ENCODE assay signal across 10 cellular contexts in the genomic region with DNA sequence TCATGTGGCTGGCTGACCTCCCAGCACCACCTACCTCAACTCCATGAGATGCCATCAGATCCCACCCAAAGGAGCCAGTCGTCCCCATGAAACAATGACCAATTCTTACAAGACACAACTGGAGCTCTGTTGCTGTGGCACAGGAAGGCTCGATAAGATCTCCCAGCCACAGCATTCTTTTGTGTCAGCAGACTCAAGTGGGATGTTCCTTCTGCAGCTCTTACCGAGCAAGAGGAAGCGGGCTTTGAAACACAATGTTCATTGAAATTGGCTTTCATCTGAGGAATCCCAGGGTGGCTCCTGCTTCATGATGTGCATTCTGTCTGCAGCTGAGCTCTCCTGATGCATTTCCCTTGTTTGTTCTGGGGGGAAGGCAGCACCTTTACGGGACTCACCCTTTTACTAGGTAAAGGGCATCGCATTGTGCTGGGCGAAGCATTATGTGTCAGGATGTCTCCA.
DNase-seq lines count a peak whose midpoint lies in the region; ATAC-seq and TF ChIP-seq lines count a peak whose summit lies in the region.
"Had no signal": no experiment of that assay in that cellular context is flagged by ENCODE, and none has a peak within 500 bp of the region (broad histone marks: within the 10 kb centered on the region; RNA-seq: fewer than 3 reads in every experiment).

No MANE protein-coding gene starts in this region.

- peaks cover 0 to 14% (median 5%) of the 10 kb centered on the region in 6 donors for H3K4me1 ChIP-seq in spleen

- POLR2A ChIA-PET in activated CD8-positive, alpha-beta T cell treated with anti-CD3 and anti-CD28 coated beads for 36 hours (lab: Charles Lee): no interaction called here

- WGBS in spleen, 5 donors: 37 to 43% (median 39%) methylated on average over 7 of the region's 7 CpGs

- no peaks in the 10 kb centered on the region for H3K27me3 ChIP-seq in spleen (replicated peaks in 1 of 7)

- DNase-seq in Kasumi-1 (lab: John Stamatoyannopoulos, UW) (peak; percentile 46 to 51), left ventricle myocardium superior (no peak), spleen (no peak)
- DNase-seq in activated CD8-positive, alpha-beta T cell treated with anti-CD3 and anti-CD28 coated beads for 36 hours: no peak
- DNase-seq in effector CD8-positive, alpha-beta T cell (lab: John Stamatoyannopoulos, UW): no peak
- DNase-seq: NCI-H446, SW 1271 had no signal

- peak overlapping the region in 6 of 8 donors; percentile 3 to 49 (median 8) for H3K4me3 ChIP-seq in spleen

- intact Hi-C loops in activated CD8-positive, alpha-beta T cell treated with anti-CD3 and anti-CD28 coated beads for 36 hours (cut with micrococcal nuclease): no loop called here
- intact Hi-C loops in left ventricle myocardium superior (cut with micrococcal nuclease) (no loop called here), spleen (cut with DNase I; ENCODE audit: low total_unique reads) (no loop called here)

- H3K4me3 Mint-ChIP-seq in activated CD8-positive, alpha-beta T cell treated with anti-CD3 and anti-CD28 coated beads for 36 hours: no peak overlapping the region
- H3K4me3 Mint-ChIP-seq: dendritic cell treated with granulocyte-macrophage colony-stimulating factor and Interleukin-4, amounts not matched to agents 40 ng/mL and 50 ng/mL, for 4 days had no signal

- peak; percentile 20 for ATAC-seq in activated CD8-positive, alpha-beta T cell treated with anti-CD3 and anti-CD28 coated beads for 36 hours
- peak; percentile 74 for ATAC-seq in left ventricle myocardium superior
- no peak for ATAC-seq in GM18520 (IDR thresholded peaks at IDR 0.05; ENCODE audit: unreplicated experiment)
- no peak for ATAC-seq in HG03045 (IDR thresholded peaks at IDR 0.05; ENCODE audit: unreplicated experiment)

- peak overlapping the region in 7 of 8 donors; percentile 29 to 57 (median 47) for H3K27ac ChIP-seq in spleen

- H3K36me3 Mint-ChIP-seq in activated CD8-positive, alpha-beta T cell treated with anti-CD3 and anti-CD28 coated beads for 36 hours (ENCODE audit: low read depth): no peaks in the 10 kb centered on the region

- no peak for TF ChIP-seq POLR2A in spleen (IDR thresholded peaks at IDR 0.05)

- no peaks in the 10 kb centered on the region for H3K36me3 ChIP-seq in spleen

- no peaks in the 10 kb centered on the region for H3K9me3 ChIP-seq in spleen

- H3K27me3 Mint-ChIP-seq in activated CD8-positive, alpha-beta T cell treated with anti-CD3 and anti-CD28 coated beads for 36 hours: peaks cover 2% of the 10 kb centered on the region

- H3K9me3 Mint-ChIP-seq in activated CD8-positive, alpha-beta T cell treated with anti-CD3 and anti-CD28 coated beads for 36 hours: no peaks in the 10 kb centered on the region
- H3K9me3 Mint-ChIP-seq: dendritic cell treated with granulocyte-macrophage colony-stimulating factor and Interleukin-4, amounts not matched to agents 40 ng/mL and 50 ng/mL, for 4 days had no signal

- peaks cover 28% of the 10 kb centered on the region for H3K4me1 Mint-ChIP-seq in activated CD8-positive, alpha-beta T cell treated with anti-CD3 and anti-CD28 coated beads for 36 hours (ENCODE audit: low read depth)

- CTCF ChIA-PET in activated CD8-positive, alpha-beta T cell treated with anti-CD3 and anti-CD28 coated beads for 36 hours (lab: Charles Lee): interaction anchor here (1.7 kb wide), 1 partner anchor 101 kb away, joined by 7 read pairs; no protein-coding TSS in a partner anchor

- H3K27ac Mint-ChIP-seq in activated CD8-positive, alpha-beta T cell treated with anti-CD3 and anti-CD28 coated beads for 36 hours: no peak overlapping the region
- H3K27ac Mint-ChIP-seq: dendritic cell treated with granulocyte-macrophage colony-stimulating factor and Interleukin-4, amounts not matched to agents 40 ng/mL and 50 ng/mL, for 4 days had no signal

- TF ChIP-seq CTCF in activated CD8-positive, alpha-beta T cell treated with anti-CD3 and anti-CD28 coated beads for 36 hours (IDR thresholded peaks at IDR 0.05): no peak
- TF ChIP-seq CTCF in spleen (IDR thresholded peaks at IDR 0.05 in 8 of 11, conservative IDR thresholded peaks at IDR 0.05 in 3 of 11): no peak

Comparison
In these comparisons a context has a peak if more than half of its experiments do, and no peak if none do; other contexts are left out.
1. DNase-seq: peak in Kasumi-1 (2 of 2); none in activated CD8-positive, alpha-beta T cell treated with anti-CD3 and anti-CD28 coated beads for 36 hours (single experiment), left ventricle myocardium superior (single experiment), spleen (single experiment) and effector CD8-positive, alpha-beta T cell (single experiment).
2. ATAC-seq: peak in activated CD8-positive, alpha-beta T cell treated with anti-CD3 and anti-CD28 coated beads for 36 hours (single experiment) and left ventricle myocardium superior (single experiment); none in GM18520 (single experiment) and HG03045 (single experiment).